In genomic region chr6:11710968-11711643, GRCh38 we compare ENCODE assay signal across 9 cellular contexts.
DNase-seq lines count a peak whose midpoint lies in the region; TF ChIP-seq lines count a peak whose summit lies in the region.
"Had no signal": no experiment of that assay in that cellular context is flagged by ENCODE, and none has a peak within 500 bp of the region (broad histone marks: within the 10 kb centered on the region; RNA-seq: fewer than 3 reads in every experiment).

No MANE protein-coding gene starts in this region.

- DNase-seq in GM13976 (ENCODE audit: low spot score) (peak; percentile 41), NCI-H1417 (lab: John Stamatoyannopoulos, UW) (peak in 2 of 3 experiments; percentile 57 to 82), chondrocyte (ENCODE audit: low spot score) (no peak), esophagus muscularis mucosa (ENCODE audit: extremely low spot score) (no peak), DMS79 treated with DMSO at 0.1 percent for 48 hours (lab: John Stamatoyannopoulos, UW) (no peak), OCI-M2 (lab: John Stamatoyannopoulos, UW; ENCODE audit: unreplicated experiment) (no peak), SHP77 treated with DMSO at 0.1 percent for 48 hours (lab: John Stamatoyannopoulos, UW) (no peak)
- DNase-seq: NCI-H524 had no signal

- no peak overlapping the region for H3K4me3 Mint-ChIP-seq in chondrocyte (ENCODE audit: unreplicated experiment)

- intact Hi-C loops in esophagus muscularis mucosa (cut with DNase I): no loop called here

- in situ Hi-C loops in GM13976 (cut with MboI; ENCODE audit: low sequenced_read_pairs, unreplicated experiment): loop anchor here (25.0 kb wide), 1 partner anchor 301 kb away; the partner anchor contains the start of gene HIVEP1

- H3K4me1 ChIP-seq in esophagus muscularis mucosa: peaks cover 16 to 26% (median 22%) of the 10 kb centered on the region in 4 donors

- H3K4me1 Mint-ChIP-seq in chondrocyte (ENCODE audit: low read depth): peaks cover 33% of the 10 kb centered on the region

- H3K4me3 ChIP-seq in skin epidermis: no peak overlapping the region
- H3K4me3 ChIP-seq in esophagus muscularis mucosa: peak overlapping the region in 1 of 4 donors; percentile 23

- WGBS in esophagus muscularis mucosa: 48% methylated on average over 15 of the region's 15 CpGs

- H3K27ac ChIP-seq in skin epidermis (peak overlapping the region in 17 of 21 experiments; percentile 4 to 84 (median 60)), esophagus muscularis mucosa (replicated peaks in 1 of 4) (peak overlapping the region in 2 of 4 donors; percentile 7 to 16)

- TF ChIP-seq CTCF in GM13976 (IDR thresholded peaks at IDR 0.05; ENCODE audit: borderline replicate concordance, control extremely low read depth, extremely low read depth, insufficient read depth, missing control alignments) (no peak), chondrocyte (IDR thresholded peaks at IDR 0.05) (no peak), esophagus muscularis mucosa (IDR thresholded peaks at IDR 0.05) (no peak)

- no peaks in the 10 kb centered on the region for H3K27me3 Mint-ChIP-seq in chondrocyte (ENCODE audit: low read depth)

- H3K27me3 ChIP-seq in esophagus muscularis mucosa: no peaks in the 10 kb centered on the region

- no peak for TF ChIP-seq EP300 in esophagus muscularis mucosa (IDR thresholded peaks at IDR 0.05)

- H3K9me3 ChIP-seq in esophagus muscularis mucosa: no peaks in the 10 kb centered on the region

- no peaks in the 10 kb centered on the region for H3K9me3 Mint-ChIP-seq in chondrocyte (ENCODE audit: low read depth)

- TF ChIP-seq POLR2A in esophagus muscularis mucosa (IDR thresholded peaks at IDR 0.05; ENCODE audit: low read depth): no peak

- no peaks in the 10 kb centered on the region for H3K36me3 ChIP-seq in esophagus muscularis mucosa

- no peaks in the 10 kb centered on the region for H3K36me3 Mint-ChIP-seq in chondrocyte (ENCODE audit: low read depth)

- peak overlapping the region; percentile 92 for H3K27ac Mint-ChIP-seq in chondrocyte (ENCODE audit: unreplicated experiment)

Comparison
In these comparisons a context has a peak if more than half of its experiments do, and no peak if none do; other contexts are left out.
1. DNase-seq: peak in GM13976 (single experiment) and NCI-H1417 (2 of 3); none in chondrocyte (single experiment), esophagus muscularis mucosa (single experiment), DMS79 treated with DMSO at 0.1 percent for 48 hours (single experiment), OCI-M2 (single experiment) and SHP77 treated with DMSO at 0.1 percent for 48 hours (single experiment).